Comparison of ENCODE assay signal across 1 cellular context in the genomic region with DNA sequence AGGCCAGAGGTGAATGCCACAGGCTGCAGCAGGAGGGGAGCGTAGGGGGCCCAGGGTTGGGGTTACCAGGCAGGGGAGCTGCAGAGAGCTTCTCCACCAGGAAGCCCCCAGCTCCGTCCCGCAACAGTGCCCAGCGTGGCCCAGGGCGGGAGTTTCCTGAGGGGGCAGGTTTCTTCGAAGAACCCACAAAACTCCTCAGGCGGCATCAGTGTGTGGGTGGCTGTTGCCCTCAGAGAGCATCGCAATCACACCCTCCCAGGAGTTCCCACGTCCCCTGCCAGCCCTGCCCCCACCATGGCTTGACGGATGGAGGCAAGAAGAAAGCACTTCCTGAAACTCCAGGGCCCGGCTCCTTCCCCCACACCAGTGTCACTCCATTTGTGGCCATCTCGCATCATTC. TPM values are rescaled to one million over a fixed set of nuclear protein-coding genes. Genes with fewer than 3 reads are reported as not detected.
"Had no signal": no experiment of that assay in that cellular context is flagged by ENCODE, and none has a peak within 500 bp of the region (broad histone marks: within the 10 kb centered on the region; RNA-seq: fewer than 3 reads in every experiment).

No MANE protein-coding gene starts in this region.

RNA-seq across cellular contexts. Expression of gene GRAP, which starts 8.0 kb away (rescaled TPM):
- total RNA-seq: osteoblast had no signal
